18 cellular contexts compared by ENCODE assay signal in the genomic region with DNA sequence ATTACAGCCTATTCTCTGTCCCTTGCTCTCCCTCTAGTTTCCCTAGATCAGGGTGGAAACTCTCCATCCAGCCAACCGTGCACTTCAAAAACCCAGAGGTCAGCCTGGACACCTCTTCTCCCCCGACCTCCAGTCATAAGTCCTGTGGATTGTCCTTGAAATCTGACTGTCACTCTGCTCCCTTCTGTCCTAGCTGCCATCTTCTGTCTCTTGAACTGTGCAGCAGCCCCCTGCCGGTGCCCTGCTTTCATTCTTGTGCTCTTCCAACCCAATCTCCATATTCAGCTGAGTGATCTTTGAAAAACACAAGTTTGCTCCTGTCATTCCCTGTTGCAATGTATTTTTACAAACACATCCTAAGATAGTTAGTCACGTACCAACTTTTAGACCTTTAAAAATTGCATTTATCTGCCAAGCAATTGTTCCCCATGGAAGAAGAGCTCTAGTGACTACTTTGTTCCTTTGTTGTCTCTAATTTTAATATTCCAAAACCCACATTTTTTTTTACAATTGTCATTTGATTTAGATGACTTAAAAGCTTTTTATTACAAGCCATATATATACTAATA.
DNase-seq lines count a peak whose midpoint lies in the region; ATAC-seq and TF ChIP-seq lines count a peak whose summit lies in the region.
"Had no signal": no experiment of that assay in that cellular context is flagged by ENCODE, and none has a peak within 500 bp of the region (broad histone marks: within the 10 kb centered on the region; RNA-seq: fewer than 3 reads in every experiment).

No MANE protein-coding gene starts in this region.

- peaks cover 5% of the 10 kb centered on the region for H3K4me1 ChIP-seq in CD4-positive, CD25-positive, alpha-beta regulatory T cell (ENCODE audit: control insufficient read depth, insufficient read depth, low read length, poor library complexity, severe bottlenecking)
- peaks cover 13% of the 10 kb centered on the region for H3K4me1 ChIP-seq in GM23338 (ENCODE audit: insufficient read depth)
- H3K4me1 ChIP-seq: sigmoid colon had no signal

- H3K4me1 Mint-ChIP-seq in CD4-positive, CD25-positive, alpha-beta regulatory T cell, result peaks cover 0 to 10% (median 5%) of the 10 kb centered on the region in 4 donors
- H3K4me1 Mint-ChIP-seq in GM23338, result no peaks in the 10 kb centered on the region
- no peaks in the 10 kb centered on the region for H3K4me1 Mint-ChIP-seq in neural crest cell
- H3K4me1 Mint-ChIP-seq: nephron had no signal

- H3K36me3 ChIP-seq in CD4-positive, CD25-positive, alpha-beta regulatory T cell (ENCODE audit: control insufficient read depth, insufficient read depth, low read length), result no peaks in the 10 kb centered on the region
- no peaks in the 10 kb centered on the region for H3K36me3 ChIP-seq in GM23338 (ENCODE audit: insufficient read depth)
- H3K36me3 ChIP-seq: sigmoid colon had no signal

- no peaks in the 10 kb centered on the region for H3K27me3 Mint-ChIP-seq in CD4-positive, CD25-positive, alpha-beta regulatory T cell
- H3K27me3 Mint-ChIP-seq in GM23338 (ENCODE audit: insufficient read depth, low read depth, poor library complexity) (peaks cover 1% of the 10 kb centered on the region), neural crest cell (ENCODE audit: low read depth) (no peaks in the 10 kb centered on the region)
- H3K27me3 Mint-ChIP-seq: effector memory CD8-positive, alpha-beta T cell had no signal

- no peaks in the 10 kb centered on the region for H3K36me3 Mint-ChIP-seq in CD4-positive, CD25-positive, alpha-beta regulatory T cell
- H3K36me3 Mint-ChIP-seq in GM23338 (ENCODE audit: low read depth) (no peaks in the 10 kb centered on the region), neural crest cell (ENCODE audit: low read depth) (no peaks in the 10 kb centered on the region)

- no peak for ATAC-seq in CD4-positive, CD25-positive, alpha-beta regulatory T cell (ENCODE audit: low read depth in 2 of 2)
- ATAC-seq in GM23338, result peak; percentile 58

- H3K9me3 Mint-ChIP-seq in CD4-positive, CD25-positive, alpha-beta regulatory T cell, result no peaks in the 10 kb centered on the region
- H3K9me3 Mint-ChIP-seq in GM23338 (no peaks in the 10 kb centered on the region), neural crest cell (no peaks in the 10 kb centered on the region)
- H3K9me3 Mint-ChIP-seq: effector memory CD8-positive, alpha-beta T cell; nephron had no signal

- H3K79me2 ChIP-seq in GM23338 (replicated peaks; ENCODE audit: insufficient read depth), result no peaks in the 10 kb centered on the region

- H3K4me3 ChIP-seq in CD4-positive, CD25-positive, alpha-beta regulatory T cell (ENCODE audit: low read depth, low read length), result peak overlapping the region; percentile 71
- no peak overlapping the region for H3K4me3 ChIP-seq in GM23338
- H3K4me3 ChIP-seq: sigmoid colon had no signal

- no peak overlapping the region for H3K27ac Mint-ChIP-seq in CD4-positive, CD25-positive, alpha-beta regulatory T cell
- H3K27ac Mint-ChIP-seq in GM23338, result no peak overlapping the region
- no peak overlapping the region for H3K27ac Mint-ChIP-seq in neural crest cell (ENCODE audit: unreplicated experiment)
- H3K27ac Mint-ChIP-seq: effector memory CD8-positive, alpha-beta T cell; nephron had no signal

- TF ChIP-seq CTCF in GM23338 (conservative IDR thresholded peaks at IDR 0.05; ENCODE audit: low read depth in 2 of 2) (no peak), neural crest cell (conservative IDR thresholded peaks at IDR 0.05) (no peak)

- H3K9me2 ChIP-seq in GM23338 (ENCODE audit: insufficient read depth), result no peaks in the 10 kb centered on the region

- H3K4me3 Mint-ChIP-seq in CD4-positive, CD25-positive, alpha-beta regulatory T cell, result no peak overlapping the region
- H3K4me3 Mint-ChIP-seq in GM23338 (no peak overlapping the region), neural crest cell (no peak overlapping the region)
- H3K4me3 Mint-ChIP-seq: effector memory CD8-positive, alpha-beta T cell; nephron had no signal

- no peak overlapping the region for H3K27ac ChIP-seq in CD4-positive, CD25-positive, alpha-beta regulatory T cell (ENCODE audit: insufficient read depth, low read length, poor library complexity, severe bottlenecking)
- no peak overlapping the region for H3K27ac ChIP-seq in GM23338 (ENCODE audit: low read depth)
- H3K27ac ChIP-seq: sigmoid colon had no signal

- no peak for DNase-seq in CD4-positive, CD25-positive, alpha-beta regulatory T cell
- DNase-seq in GM23338 (ENCODE audit: low spot score), result peak; percentile 4
- DNase-seq in RPMI7951 (ENCODE audit: low read depth), result peak; percentile 2
- peak; percentile 2 for DNase-seq in neural crest cell (ENCODE audit: low read depth, low spot score)
- no peak for DNase-seq in activated naive CD4-positive, alpha-beta T cell treated with anti-CD3 and anti-CD28 coated beads, Interleukin-2, amount 50 U/mL, for 16 hours
- DNase-seq in activated T-cell treated with anti-CD3 and anti-CD28 coated beads, Interleukin-2, amount 50 U/mL, for 1 hour, result no peak
- DNase-seq in SKM-1 (lab: John Stamatoyannopoulos, UW; ENCODE audit: unreplicated experiment), result no peak
- DNase-seq in glomerular visceral epithelial cell (ENCODE audit: extremely low spot score), result no peak
- DNase-seq: activated T-cell treated with anti-CD3 and anti-CD28 coated beads, Interleukin-2, amount 50 U/mL, for 48 hours; C1 segment of cervical spinal cord; caudate nucleus; effector memory CD8-positive, alpha-beta T cell; NCI-H2029; sigmoid colon; stimulated activated CD4-positive, alpha-beta T cell treated with anti-CD3 and anti-CD28 coated beads, Interleukin-2, amount 100 ng/mL, for 48 hours; T1000; trophoblast cell had no signal

- no peaks in the 10 kb centered on the region for H3K9me3 ChIP-seq in CD4-positive, CD25-positive, alpha-beta regulatory T cell (ENCODE audit: control insufficient read depth in 2 of 2, low read length in 2 of 2)
- H3K9me3 ChIP-seq: sigmoid colon had no signal

- no peaks in the 10 kb centered on the region for H3K27me3 ChIP-seq in CD4-positive, CD25-positive, alpha-beta regulatory T cell (ENCODE audit: control insufficient read depth, insufficient read depth, low read length)
- H3K27me3 ChIP-seq in GM23338 (ENCODE audit: insufficient read depth), result no peaks in the 10 kb centered on the region
- H3K27me3 ChIP-seq: sigmoid colon had no signal

- H4K20me1 ChIP-seq in GM23338 (replicated peaks; ENCODE audit: insufficient read depth), result no peaks in the 10 kb centered on the region

- H2AFZ ChIP-seq in GM23338, result no peak overlapping the region

- H3K4me2 ChIP-seq in GM23338, result no peak overlapping the region

- H3F3A ChIP-seq in GM23338 (replicated peaks; ENCODE audit: low read depth), result no peaks in the 10 kb centered on the region

TF ChIP-seq in GM23338, 12 proteins besides CTCF, POLR2A, EP300 and RAD21 (continues in another document):
- TF ChIP-seq, protein P1, sequence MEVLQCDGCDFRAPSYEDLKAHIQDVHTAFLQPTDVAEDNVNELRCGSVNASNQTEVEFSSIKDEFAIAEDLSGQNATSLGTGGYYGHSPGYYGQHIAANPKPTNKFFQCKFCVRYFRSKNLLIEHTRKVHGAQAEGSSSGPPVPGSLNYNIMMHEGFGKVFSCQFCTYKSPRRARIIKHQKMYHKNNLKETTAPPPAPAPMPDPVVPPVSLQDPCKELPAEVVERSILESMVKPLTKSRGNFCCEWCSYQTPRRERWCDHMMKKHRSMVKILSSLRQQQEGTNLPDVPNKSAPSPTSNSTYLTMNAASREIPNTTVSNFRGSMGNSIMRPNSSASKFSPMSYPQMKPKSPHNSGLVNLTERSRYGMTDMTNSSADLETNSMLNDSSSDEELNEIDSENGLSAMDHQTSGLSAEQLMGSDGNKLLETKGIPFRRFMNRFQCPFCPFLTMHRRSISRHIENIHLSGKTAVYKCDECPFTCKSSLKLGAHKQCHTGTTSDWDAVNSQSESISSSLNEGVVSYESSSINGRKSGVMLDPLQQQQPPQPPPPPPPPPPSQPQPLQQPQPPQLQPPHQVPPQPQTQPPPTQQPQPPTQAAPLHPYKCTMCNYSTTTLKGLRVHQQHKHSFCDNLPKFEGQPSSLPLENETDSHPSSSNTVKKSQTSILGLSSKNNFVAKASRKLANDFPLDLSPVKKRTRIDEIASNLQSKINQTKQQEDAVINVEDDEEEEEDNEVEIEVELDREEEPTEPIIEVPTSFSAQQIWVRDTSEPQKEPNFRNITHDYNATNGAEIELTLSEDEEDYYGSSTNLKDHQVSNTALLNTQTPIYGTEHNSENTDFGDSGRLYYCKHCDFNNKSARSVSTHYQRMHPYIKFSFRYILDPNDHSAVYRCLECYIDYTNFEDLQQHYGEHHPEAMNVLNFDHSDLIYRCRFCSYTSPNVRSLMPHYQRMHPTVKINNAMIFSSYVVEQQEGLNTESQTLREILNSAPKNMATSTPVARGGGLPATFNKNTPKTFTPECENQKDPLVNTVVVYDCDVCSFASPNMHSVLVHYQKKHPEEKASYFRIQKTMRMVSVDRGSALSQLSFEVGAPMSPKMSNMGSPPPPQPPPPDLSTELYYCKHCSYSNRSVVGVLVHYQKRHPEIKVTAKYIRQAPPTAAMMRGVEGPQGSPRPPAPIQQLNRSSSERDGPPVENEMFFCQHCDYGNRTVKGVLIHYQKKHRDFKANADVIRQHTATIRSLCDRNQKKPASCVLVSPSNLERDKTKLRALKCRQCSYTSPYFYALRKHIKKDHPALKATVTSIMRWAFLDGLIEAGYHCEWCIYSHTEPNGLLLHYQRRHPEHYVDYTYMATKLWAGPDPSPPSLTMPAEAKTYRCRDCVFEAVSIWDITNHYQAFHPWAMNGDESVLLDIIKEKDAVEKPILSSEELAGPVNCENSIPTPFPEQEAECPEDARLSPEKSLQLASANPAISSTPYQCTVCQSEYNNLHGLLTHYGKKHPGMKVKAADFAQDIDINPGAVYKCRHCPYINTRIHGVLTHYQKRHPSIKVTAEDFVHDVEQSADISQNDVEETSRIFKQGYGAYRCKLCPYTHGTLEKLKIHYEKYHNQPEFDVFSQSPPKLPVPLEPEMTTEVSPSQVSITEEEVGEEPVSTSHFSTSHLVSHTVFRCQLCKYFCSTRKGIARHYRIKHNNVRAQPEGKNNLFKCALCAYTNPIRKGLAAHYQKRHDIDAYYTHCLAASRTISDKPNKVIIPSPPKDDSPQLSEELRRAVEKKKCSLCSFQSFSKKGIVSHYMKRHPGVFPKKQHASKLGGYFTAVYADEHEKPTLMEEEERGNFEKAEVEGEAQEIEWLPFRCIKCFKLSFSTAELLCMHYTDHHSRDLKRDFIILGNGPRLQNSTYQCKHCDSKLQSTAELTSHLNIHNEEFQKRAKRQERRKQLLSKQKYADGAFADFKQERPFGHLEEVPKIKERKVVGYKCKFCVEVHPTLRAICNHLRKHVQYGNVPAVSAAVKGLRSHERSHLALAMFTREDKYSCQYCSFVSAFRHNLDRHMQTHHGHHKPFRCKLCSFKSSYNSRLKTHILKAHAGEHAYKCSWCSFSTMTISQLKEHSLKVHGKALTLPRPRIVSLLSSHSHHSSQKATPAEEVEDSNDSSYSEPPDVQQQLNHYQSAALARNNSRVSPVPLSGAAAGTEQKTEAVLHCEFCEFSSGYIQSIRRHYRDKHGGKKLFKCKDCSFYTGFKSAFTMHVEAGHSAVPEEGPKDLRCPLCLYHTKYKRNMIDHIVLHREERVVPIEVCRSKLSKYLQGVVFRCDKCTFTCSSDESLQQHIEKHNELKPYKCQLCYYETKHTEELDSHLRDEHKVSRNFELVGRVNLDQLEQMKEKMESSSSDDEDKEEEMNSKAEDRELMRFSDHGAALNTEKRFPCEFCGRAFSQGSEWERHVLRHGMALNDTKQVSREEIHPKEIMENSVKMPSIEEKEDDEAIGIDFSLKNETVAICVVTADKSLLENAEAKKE (CRISPR knock-in tag; IDR thresholded peaks at IDR 0.05), result no peak

Comparison
In these comparisons a context has a peak if more than half of its experiments do, and no peak if none do; other contexts are left out.
1. DNase-seq: peak in GM23338 (single experiment), RPMI7951 (single experiment) and neural crest cell (single experiment); none in CD4-positive, CD25-positive, alpha-beta regulatory T cell (0 of 3), activated naive CD4-positive, alpha-beta T cell treated with anti-CD3 and anti-CD28 coated beads, Interleukin-2, amount 50 U/mL, for 16 hours (single experiment), activated T-cell treated with anti-CD3 and anti-CD28 coated beads, Interleukin-2, amount 50 U/mL, for 1 hour (single experiment), SKM-1 (single experiment) and glomerular visceral epithelial cell (single experiment).